In genomic region chr4:170374770-170375169, GRCh38 we compare ENCODE assay signal across 8 cellular contexts.
DNase-seq lines count a peak whose midpoint lies in the region; ATAC-seq and TF ChIP-seq lines count a peak whose summit lies in the region.

No MANE protein-coding gene starts in this region.

- in situ Hi-C loops in Panc1 (cut with HindIII; ENCODE audit: low pct_unique_long_range_greater_than_20kb, low sequenced_read_pairs): no loop called here

- ATAC-seq in HG03066 (IDR thresholded peaks at IDR 0.05; ENCODE audit: low read depth, unreplicated experiment): peak; percentile 98
- ATAC-seq in Panc1: no peak

- no peaks in the 10 kb centered on the region for H3K36me3 ChIP-seq in Panc1 (ENCODE audit: control insufficient read depth, insufficient read depth, low read length)
- no peaks in the 10 kb centered on the region for H3K36me3 ChIP-seq in iPS DF 6.9 (ENCODE audit: control insufficient read depth, insufficient read depth, low read length)

- H3K4me1 ChIP-seq in Panc1 (ENCODE audit: control insufficient read depth, insufficient read depth, low read length) (no peaks in the 10 kb centered on the region), iPS DF 6.9 (ENCODE audit: control insufficient read depth, insufficient read depth, low read length) (no peaks in the 10 kb centered on the region)

- H3K27ac Mint-ChIP-seq in Calu3 (ENCODE audit: unreplicated experiment): no peak overlapping the region

- POLR2A ChIA-PET in Panc1 (lab: Charles Lee): no interaction called here

- no peaks in the 10 kb centered on the region for H3K4me1 Mint-ChIP-seq in Calu3 (ENCODE audit: low read depth, unreplicated experiment)

- intact Hi-C loops in Calu3 (cut with micrococcal nuclease; ENCODE audit: unreplicated experiment): loop anchor here (1.0 to 10.0 kb wide), 2 partner anchors 115 to 180 kb away; no protein-coding TSS in a partner anchor
- intact Hi-C loops in Panc1 (cut with micrococcal nuclease; ENCODE audit: unreplicated experiment): no loop called here

- no TSS peak for BruUV-seq in Calu3 (replicated peaks; lab: Mats Ljungman, UMichigan)
- no TSS peak for BruUV-seq in Panc1 (replicated peaks; lab: Mats Ljungman, UMichigan)

- H3K9me3 Mint-ChIP-seq in Calu3 (ENCODE audit: low read depth, unreplicated experiment): peaks cover 2% of the 10 kb centered on the region

- TF ChIP-seq CTCF in Calu3 (IDR thresholded peaks at IDR 0.05; ENCODE audit: unreplicated experiment) (peak; percentile 43), Panc1 (IDR thresholded peaks at IDR 0.05) (peak; percentile 22; the same call in 1 of the 2 replicates)

- H3K27me3 ChIP-seq in Panc1 (ENCODE audit: control insufficient read depth, insufficient read depth, low read length) (no peaks in the 10 kb centered on the region), iPS DF 6.9 (ENCODE audit: control insufficient read depth, insufficient read depth, low read length) (no peaks in the 10 kb centered on the region)

- no peaks in the 10 kb centered on the region for H3K27me3 Mint-ChIP-seq in Calu3 (ENCODE audit: unreplicated experiment)

- H3K9me3 ChIP-seq in Panc1 (ENCODE audit: control insufficient read depth, insufficient read depth, low read depth, low read length): no peaks in the 10 kb centered on the region
- H3K9me3 ChIP-seq in iPS DF 6.9 (ENCODE audit: control insufficient read depth, insufficient read depth, low read length): no peaks in the 10 kb centered on the region

- DNase-seq in Calu3 (peak; percentile 41), GM19240 (ENCODE audit: insufficient read length, low spot score) (peak; percentile 19), Panc1 (ENCODE audit: low read depth, low spot score) (peak; percentile 32), iPS DF 6.9 (ENCODE audit: low read depth, low spot score) (peak; percentile 48), NCI-H774 (lab: John Stamatoyannopoulos, UW) (no peak)
- no peak for DNase-seq in stimulated activated CD8-positive, alpha-beta memory T cell treated with anti-CD3 and anti-CD28 coated beads, Interleukin-4, amount 100 ng/mL, for 48 hours
- no peak for DNase-seq in activated T-cell treated with anti-CD3 and anti-CD28 coated beads, Interleukin-2, amount 50 U/mL, for 1 hour

- H3K4me3 ChIP-seq in Panc1 (ENCODE audit: low read depth in 2 of 2, low read length in 2 of 2) (no peak overlapping the region), iPS DF 6.9 (ENCODE audit: low read length) (no peak overlapping the region)

- H3K27ac ChIP-seq in Panc1 (ENCODE audit: low read length): no peak overlapping the region
- H3K27ac ChIP-seq in iPS DF 6.9 (ENCODE audit: low read length): no peak overlapping the region

- CTCF ChIA-PET in Calu3 (lab: Charles Lee): interaction anchor here (1.0 to 1.7 kb wide), 3 partner anchors 69 to 176 kb away, joined by 3 to 15 read pairs (median 4); no protein-coding TSS in a partner anchor
- CTCF ChIA-PET in Panc1 (lab: Charles Lee): no interaction called here

- H3K36me3 Mint-ChIP-seq in Calu3 (ENCODE audit: insufficient read depth, unreplicated experiment): no peaks in the 10 kb centered on the region

- H3K4me3 Mint-ChIP-seq in Calu3 (ENCODE audit: low read depth, unreplicated experiment): no peak overlapping the region

- no CpG with 5 or more reads among the region's 3 CpGs for WGBS in iPS DF 6.9 (ENCODE audit: insufficient coverage, insufficient read length)

Comparison
In these comparisons a context has a peak if more than half of its experiments do, and no peak if none do; other contexts are left out.
1. DNase-seq: peak in Calu3 (single experiment), GM19240 (single experiment), Panc1 (single experiment) and iPS DF 6.9 (single experiment); none in stimulated activated CD8-positive, alpha-beta memory T cell treated with anti-CD3 and anti-CD28 coated beads, Interleukin-4, amount 100 ng/mL, for 48 hours (single experiment), activated T-cell treated with anti-CD3 and anti-CD28 coated beads, Interleukin-2, amount 50 U/mL, for 1 hour (single experiment) and NCI-H774 (single experiment).